ENCODE assay signal across 8 cellular contexts in the genomic region with DNA sequence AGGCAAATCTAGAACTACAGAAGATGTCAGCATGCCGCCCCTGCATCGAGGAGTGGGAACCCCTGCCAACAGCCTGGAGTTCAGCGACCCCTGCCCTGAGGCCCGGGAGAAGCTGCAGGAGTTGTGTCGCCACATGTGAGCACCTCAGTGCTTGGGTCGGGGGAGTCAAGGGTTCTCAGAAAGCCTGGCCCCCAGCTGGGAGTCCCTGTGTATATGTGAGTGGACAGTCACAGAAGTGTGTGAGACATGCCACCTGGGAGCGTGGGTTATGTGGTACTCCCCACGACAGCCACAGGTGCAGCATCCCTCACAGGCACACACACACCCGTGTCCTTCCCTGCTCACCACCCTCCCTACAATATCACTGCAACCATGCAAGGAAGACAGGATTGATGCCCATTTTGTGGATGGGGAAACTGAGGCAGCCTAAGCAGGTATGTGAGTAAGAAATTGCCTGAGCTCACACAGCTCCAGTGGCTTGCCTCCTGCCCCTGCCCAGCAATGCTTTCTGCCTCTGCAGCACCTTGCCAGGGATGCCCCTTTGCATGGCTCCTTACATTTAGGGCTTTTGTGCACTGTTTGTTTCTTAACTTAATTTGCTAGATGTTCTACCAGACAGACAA. TPM values are rescaled to one million over a fixed set of nuclear protein-coding genes. Genes with fewer than 3 reads are reported as not detected.
"Had no signal": no experiment of that assay in that cellular context is flagged by ENCODE, and none has a peak within 500 bp of the region (broad histone marks: within the 10 kb centered on the region; RNA-seq: fewer than 3 reads in every experiment).

No MANE protein-coding gene starts in this region.

- FAIRE-seq: H1, H54, HTR-8/SVneo had no signal

- ATAC-seq: GM23338 had no signal

- H2AFZ ChIP-seq: GM23338 had no signal

- H3K4me3 ChIP-seq: GM23338 had no signal

- H3K4me2 ChIP-seq: GM23338 had no signal

- DNase-seq: H9, HCEC 1CT had no signal

RNA-seq across cellular contexts. Expression of a gene that starts 28.3 kb away (rescaled TPM):
- total RNA-seq: GM23338, H1, H9, HT-29 had no signal
- polyA plus RNA-seq: GM23338, H1, IgD-negative memory B cell had no signal
